ENCODE assay signal across 17 cellular contexts in the genomic region with DNA sequence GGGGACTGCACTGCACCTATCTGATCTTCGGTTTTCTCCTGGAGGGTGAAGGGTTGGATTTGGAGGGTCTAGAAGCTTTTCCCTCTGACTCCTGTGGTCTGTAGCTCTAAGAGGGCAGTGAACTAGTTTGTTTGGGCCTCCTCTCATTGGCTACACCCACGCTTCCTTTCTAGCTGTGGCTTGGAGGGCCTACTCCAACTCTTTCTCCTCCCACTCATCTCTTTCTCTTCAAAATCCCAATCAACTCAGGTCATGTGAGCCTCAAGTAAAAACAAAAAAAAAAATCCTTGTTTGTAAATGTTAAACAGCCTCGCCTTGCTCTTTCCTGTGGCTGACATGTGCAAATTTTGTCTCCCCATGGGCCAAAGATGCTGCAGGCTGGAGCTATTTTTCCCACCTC.
DNase-seq lines count a peak whose midpoint lies in the region; ATAC-seq and TF ChIP-seq lines count a peak whose summit lies in the region.
"Had no signal": no experiment of that assay in that cellular context is flagged by ENCODE, and none has a peak within 500 bp of the region (broad histone marks: within the 10 kb centered on the region; RNA-seq: fewer than 3 reads in every experiment).

No MANE protein-coding gene starts in this region.

- no peak overlapping the region for H3K9ac ChIP-seq in BLaER1
- no peak overlapping the region for H3K9ac ChIP-seq in Loucy (ENCODE audit: low read depth, low read length, poor library complexity, severe bottlenecking)

- no peak overlapping the region for H3K4me3 ChIP-seq in BLaER1
- no peak overlapping the region for H3K4me3 ChIP-seq in Loucy (ENCODE audit: low read length, poor library complexity, severe bottlenecking)
- no peak overlapping the region for H3K4me3 ChIP-seq in foreskin fibroblast (ENCODE audit: low read depth in 1 of 2, low read length in 2 of 2)
- H3K4me3 ChIP-seq in skin epidermis: no peak overlapping the region
- H3K4me3 ChIP-seq: prostate gland, SK-N-MC had no signal

- H3K9me2 ChIP-seq in Loucy (replicated peaks; ENCODE audit: low read depth, low read length): no peaks in the 10 kb centered on the region

- peaks cover 4% of the 10 kb centered on the region; the same call in 1 of the 2 replicates for H3K9me3 ChIP-seq in BLaER1
- H3K9me3 ChIP-seq in Loucy (ENCODE audit: insufficient read depth, low read depth, low read length): no peaks in the 10 kb centered on the region
- H3K9me3 ChIP-seq: prostate gland had no signal

- no peaks in the 10 kb centered on the region for H3K79me2 ChIP-seq in Loucy (ENCODE audit: insufficient read depth, low read length)

- peak; percentile 45 to 56 for DNase-seq in foreskin fibroblast
- no peak for DNase-seq in NCI-H226
- no peak for DNase-seq in left colon
- DNase-seq: activated naive CD8-positive, alpha-beta T cell treated with anti-CD3 and anti-CD28 coated beads, Interleukin-2, amount 10 ng/mL, durations not matched to agents 7 days and 5 days; GOT3; NCI-H1092 treated with DMSO at 0.1 percent for 48 hours; NCI-H748 treated with DMSO at 0.1 percent for 48 hours; nephron progenitor cell; stimulated activated CD4-positive, alpha-beta T cell treated with anti-CD3 and anti-CD28 coated beads, Interleukin-15, amount 100 ng/mL, for 24 hours had no signal

- no peak for ATAC-seq in HG02610 (IDR thresholded peaks at IDR 0.05; ENCODE audit: unreplicated experiment)
- no peak for ATAC-seq in GM21390 (IDR thresholded peaks at IDR 0.05; ENCODE audit: unreplicated experiment)
- ATAC-seq in left colon: no peak
- ATAC-seq: stimulated activated memory B cell treated with anti-CD40 and anti-IgM and Interleukin-4, amounts not matched to agents 10 μg/mL and 1 μg/mL and 100 μg/mL, for 72 hours had no signal

- H2AFZ ChIP-seq in Loucy (ENCODE audit: low read length): 0 out of 2 replicates have a peak overlapping the region, but pooled peaks have one; percentile 36

- no peaks in the 10 kb centered on the region for H4K20me1 ChIP-seq in BLaER1
- H4K20me1 ChIP-seq in Loucy (ENCODE audit: insufficient read depth, low read length, poor library complexity, severe bottlenecking): no peaks in the 10 kb centered on the region

- H3F3A ChIP-seq in Loucy (ENCODE audit: low read depth): no peaks in the 10 kb centered on the region

- H3K36me3 ChIP-seq in BLaER1 (no peaks in the 10 kb centered on the region), Loucy (ENCODE audit: insufficient read depth, low read length) (no peaks in the 10 kb centered on the region)
- H3K36me3 ChIP-seq: prostate gland had no signal

- H3K27ac ChIP-seq in BLaER1: no peak overlapping the region
- H3K27ac ChIP-seq in skin epidermis: peak overlapping the region in 13 of 21 experiments; percentile 7 to 86 (median 45)
- H3K27ac ChIP-seq: prostate gland, SK-N-MC had no signal

- H3K4me1 ChIP-seq in BLaER1 (peaks cover 7% of the 10 kb centered on the region; the same call in 1 of the 2 replicates), Loucy (ENCODE audit: insufficient read depth, low read length, poor library complexity, severe bottlenecking) (peaks cover 5% of the 10 kb centered on the region)
- H3K4me1 ChIP-seq: prostate gland had no signal

- H3K4me2 ChIP-seq in BLaER1: peak overlapping the region; percentile 11; the same call in 1 of the 2 replicates
- H3K4me2 ChIP-seq in Loucy (ENCODE audit: low read depth, low read length, poor library complexity, severe bottlenecking): no peak overlapping the region

- TF ChIP-seq CTCF in Loucy (conservative IDR thresholded peaks at IDR 0.05; ENCODE audit: low read length): no peak
- no peak for TF ChIP-seq CTCF in foreskin fibroblast (IDR thresholded peaks at IDR 0.05; ENCODE audit: low read depth, low read length)

- intact Hi-C loops in left colon (cut with DNase I, micrococcal nuclease): no loop called here

- H3K27me3 ChIP-seq in BLaER1 (no peaks in the 10 kb centered on the region), Loucy (ENCODE audit: insufficient read depth, low read length, poor library complexity, severe bottlenecking) (no peaks in the 10 kb centered on the region)

Comparison
In these comparisons a context has a peak if more than half of its experiments do, and no peak if none do; other contexts are left out.
1. DNase-seq: peak in foreskin fibroblast (2 of 2); none in NCI-H226 (single experiment) and left colon (0 of 2).